Comparison of ENCODE assay signal across 1 cellular context in the genomic region with DNA sequence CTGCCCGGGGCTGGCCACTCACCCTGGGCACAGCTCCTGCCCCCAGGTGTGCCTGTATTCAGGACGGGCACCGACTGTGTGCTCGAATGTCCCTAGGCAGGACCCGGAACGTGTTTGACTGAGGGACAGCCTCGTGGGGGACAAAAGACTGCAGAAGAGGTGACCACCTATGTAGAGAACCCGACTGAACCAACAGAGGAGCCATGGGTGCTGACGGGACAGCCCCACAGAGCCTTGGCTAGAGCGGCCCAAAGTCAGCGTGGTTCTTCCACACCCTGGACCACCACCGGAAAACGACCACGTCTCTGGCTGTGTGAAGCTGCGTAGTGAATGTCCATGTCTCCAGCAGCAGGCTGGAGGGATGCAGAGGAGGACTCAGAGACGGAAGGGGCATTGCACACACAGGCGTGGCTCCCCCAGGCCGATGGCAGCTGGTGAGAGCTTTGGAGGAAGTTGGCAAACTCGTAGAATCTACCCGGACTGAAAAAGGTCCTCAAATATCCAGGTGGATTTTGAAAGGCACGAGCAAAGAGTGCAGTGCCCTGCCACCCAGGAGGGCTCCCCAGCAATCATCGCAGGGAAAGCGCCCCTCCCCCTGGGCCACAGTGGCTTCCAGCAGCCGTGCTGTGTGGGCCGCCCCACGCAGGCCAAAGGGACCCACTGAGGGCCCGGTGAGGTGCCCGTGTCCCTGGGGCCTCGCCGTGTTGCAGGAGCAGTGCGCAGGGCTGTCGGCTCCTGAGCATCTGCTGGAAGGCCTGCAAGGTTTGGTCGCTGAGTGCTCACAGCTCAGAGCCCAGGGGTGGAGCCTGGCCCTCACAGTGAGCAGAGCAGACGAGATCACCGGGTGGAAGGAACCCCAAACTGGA.
TF ChIP-seq lines count a peak whose summit lies in the region.

No MANE protein-coding gene starts in this region.

TF ChIP-seq in WTC11, 78 proteins besides CTCF, POLR2A, EP300 and RAD21 (continued from another document):
- TF ChIP-seq, protein P1, sequence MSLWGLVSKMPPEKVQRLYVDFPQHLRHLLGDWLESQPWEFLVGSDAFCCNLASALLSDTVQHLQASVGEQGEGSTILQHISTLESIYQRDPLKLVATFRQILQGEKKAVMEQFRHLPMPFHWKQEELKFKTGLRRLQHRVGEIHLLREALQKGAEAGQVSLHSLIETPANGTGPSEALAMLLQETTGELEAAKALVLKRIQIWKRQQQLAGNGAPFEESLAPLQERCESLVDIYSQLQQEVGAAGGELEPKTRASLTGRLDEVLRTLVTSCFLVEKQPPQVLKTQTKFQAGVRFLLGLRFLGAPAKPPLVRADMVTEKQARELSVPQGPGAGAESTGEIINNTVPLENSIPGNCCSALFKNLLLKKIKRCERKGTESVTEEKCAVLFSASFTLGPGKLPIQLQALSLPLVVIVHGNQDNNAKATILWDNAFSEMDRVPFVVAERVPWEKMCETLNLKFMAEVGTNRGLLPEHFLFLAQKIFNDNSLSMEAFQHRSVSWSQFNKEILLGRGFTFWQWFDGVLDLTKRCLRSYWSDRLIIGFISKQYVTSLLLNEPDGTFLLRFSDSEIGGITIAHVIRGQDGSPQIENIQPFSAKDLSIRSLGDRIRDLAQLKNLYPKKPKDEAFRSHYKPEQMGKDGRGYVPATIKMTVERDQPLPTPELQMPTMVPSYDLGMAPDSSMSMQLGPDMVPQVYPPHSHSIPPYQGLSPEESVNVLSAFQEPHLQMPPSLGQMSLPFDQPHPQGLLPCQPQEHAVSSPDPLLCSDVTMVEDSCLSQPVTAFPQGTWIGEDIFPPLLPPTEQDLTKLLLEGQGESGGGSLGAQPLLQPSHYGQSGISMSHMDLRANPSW (CRISPR knock-in tag; conservative IDR thresholded peaks at IDR 0.05; ENCODE audit: low read depth) = no peak
